In genomic region chr12:34526946-34527345, GRCh38 we compare ENCODE assay signal across 19 cellular contexts.
DNase-seq lines count a peak whose midpoint lies in the region; ATAC-seq and TF ChIP-seq lines count a peak whose summit lies in the region.
"Had no signal": no experiment of that assay in that cellular context is flagged by ENCODE, and none has a peak within 500 bp of the region (broad histone marks: within the 10 kb centered on the region; RNA-seq: fewer than 3 reads in every experiment).

No MANE protein-coding gene starts in this region.

- no peaks in the 10 kb centered on the region for H3K27me3 Mint-ChIP-seq in natural killer cell (ENCODE audit: low read depth in 2 of 2)
- H3K27me3 Mint-ChIP-seq: CD8-positive, alpha-beta memory T cell had no signal

- H3K27ac ChIP-seq in mammary epithelial cell (ENCODE audit: insufficient read depth, low read depth, low read length) (no peak overlapping the region), OCI-LY7 (ENCODE audit: low read depth, low read length, poor library complexity, severe bottlenecking) (no peak overlapping the region)

- H3K4me1 ChIP-seq in mammary epithelial cell (ENCODE audit: insufficient read depth, low read length) (no peaks in the 10 kb centered on the region), OCI-LY7 (ENCODE audit: insufficient read depth, low read length, poor library complexity, severe bottlenecking) (no peaks in the 10 kb centered on the region)

- H2AFZ ChIP-seq in mammary epithelial cell (ENCODE audit: low read depth, low read length): no peak overlapping the region
- H2AFZ ChIP-seq in OCI-LY7 (ENCODE audit: low read length): no peak overlapping the region

- H3K36me3 Mint-ChIP-seq in natural killer cell: peaks cover 23% of the 10 kb centered on the region

- in situ Hi-C loops in mammary epithelial cell (cut with MboI; ENCODE audit: low sequenced_read_pairs in 2 of 2): no loop called here

- H3K79me2 ChIP-seq in mammary epithelial cell (ENCODE audit: insufficient read depth, low read length) (no peaks in the 10 kb centered on the region), OCI-LY7 (ENCODE audit: insufficient read depth, low read depth, low read length) (no peaks in the 10 kb centered on the region)

- peaks cover 22 to 39% of the 10 kb centered on the region in 2 donors for H3K9me3 Mint-ChIP-seq in natural killer cell

- WGBS in mammary epithelial cell (ENCODE audit: low coverage, missing lambda C conversion rate): 24% methylated on average over 4 of the region's 4 CpGs

- no peak for ATAC-seq in HG03342 (IDR thresholded peaks at IDR 0.05; ENCODE audit: unreplicated experiment)
- ATAC-seq in natural killer cell: no peak

- no peaks in the 10 kb centered on the region for H3K4me1 Mint-ChIP-seq in natural killer cell
- H3K4me1 Mint-ChIP-seq: CD8-positive, alpha-beta memory T cell; H9 had no signal

- H4K20me1 ChIP-seq in mammary epithelial cell (ENCODE audit: insufficient read depth, low read length): no peaks in the 10 kb centered on the region
- H4K20me1 ChIP-seq in OCI-LY7 (ENCODE audit: insufficient read depth, low read length): no peaks in the 10 kb centered on the region

- no peak overlapping the region for H3K9ac ChIP-seq in mammary epithelial cell (ENCODE audit: insufficient read depth, low read length)

- peak; percentile 1 for DNase-seq in HT1080 (ENCODE audit: low read depth)
- peak; percentile 49 for DNase-seq in NCI-H2171 treated with DMSO at 0.1 percent for 48 hours (lab: John Stamatoyannopoulos, UW)
- DNase-seq in mammary epithelial cell: peak; percentile 43
- DNase-seq in iris pigment epithelial cell (ENCODE audit: low read depth): peak; percentile 11
- DNase-seq in natural killer cell: no peak
- DNase-seq in OCI-LY7 (ENCODE audit: low spot score): no peak
- no peak for DNase-seq in stimulated activated CD8-positive, alpha-beta memory T cell treated with anti-CD3 and anti-CD28 coated beads, Interleukin-4, amount 100 ng/mL, for 48 hours
- DNase-seq: ACHN; C1 segment of cervical spinal cord; CD8-positive, alpha-beta memory T cell; DMS79; H9; MV-4-11; NCI-H1417 treated with DMSO at 0.1 percent for 48 hours; NCI-H1930; NCI-H774; OCI-M1; T-helper 1 cell had no signal

- H3K27me3 ChIP-seq in mammary epithelial cell (ENCODE audit: insufficient read depth, low read length): no peaks in the 10 kb centered on the region

- no peak overlapping the region for H3K4me3 Mint-ChIP-seq in natural killer cell
- H3K4me3 Mint-ChIP-seq: CD8-positive, alpha-beta memory T cell; H9 had no signal

- CTCF ChIA-PET in mammary epithelial cell (lab: Charles Lee; ENCODE audit: low non-redundant PET) (no interaction called here), OCI-LY7 (lab: Charles Lee; ENCODE audit: unreplicated experiment) (no interaction called here)

- dilution Hi-C loops in mammary epithelial cell (cut with HindIII; ENCODE audit: low sequenced_read_pairs): no loop called here

- no peak overlapping the region for H3K27ac Mint-ChIP-seq in natural killer cell
- H3K27ac Mint-ChIP-seq: CD8-positive, alpha-beta memory T cell; H9 had no signal

- no peaks in the 10 kb centered on the region for H3K9me2 ChIP-seq in OCI-LY7 (ENCODE audit: insufficient read depth, low read length)

- TF ChIP-seq CTCF in mammary epithelial cell (conservative IDR thresholded peaks at IDR 0.05 in 1 of 2, IDR thresholded peaks at IDR 0.05 in 1 of 2; ENCODE audit: extremely low read depth in 1 of 2, insufficient read depth in 1 of 2, low read depth in 1 of 2, low read length in 2 of 2) (no peak), natural killer cell (IDR thresholded peaks at IDR 0.05) (no peak), OCI-LY7 (conservative IDR thresholded peaks at IDR 0.05; ENCODE audit: low read length) (no peak)

- H3K9me3 ChIP-seq in mammary epithelial cell (replicated peaks; ENCODE audit: insufficient read depth, low read length): peaks cover 13% of the 10 kb centered on the region
- H3K9me3 ChIP-seq in OCI-LY7 (ENCODE audit: low read length): no peaks in the 10 kb centered on the region; the same call in 1 of the 2 replicates

- POLR2A ChIA-PET in OCI-LY7 (lab: Charles Lee): no interaction called here

- BruUV-seq in mammary epithelial cell (replicated peaks; lab: Mats Ljungman, UMichigan): no TSS peak
- no TSS peak for BruUV-seq in OCI-LY7 (replicated peaks; lab: Mats Ljungman, UMichigan)

- H3K4me3 ChIP-seq in mammary epithelial cell (replicated peaks in 1 of 3; ENCODE audit: insufficient read depth in 1 of 3, low read depth in 2 of 3, low read length in 3 of 3) (no peak overlapping the region), OCI-LY7 (ENCODE audit: low read depth, low read length, poor library complexity, severe bottlenecking) (no peak overlapping the region)

- H3K36me3 ChIP-seq in mammary epithelial cell (ENCODE audit: insufficient read depth, low read length) (no peaks in the 10 kb centered on the region), OCI-LY7 (ENCODE audit: insufficient read depth, low read length) (no peaks in the 10 kb centered on the region)

- H3K4me2 ChIP-seq in mammary epithelial cell (ENCODE audit: insufficient read depth, low read depth, low read length) (no peak overlapping the region), OCI-LY7 (ENCODE audit: low read length) (no peak overlapping the region)

- intact Hi-C loops in mammary epithelial cell (cut with micrococcal nuclease): no loop called here
- intact Hi-C loops in natural killer cell (cut with micrococcal nuclease): no loop called here
- intact Hi-C loops in OCI-LY7 (cut with micrococcal nuclease; ENCODE audit: unreplicated experiment): no loop called here

Comparison
In these comparisons a context has a peak if more than half of its experiments do, and no peak if none do; other contexts are left out.
1. DNase-seq: peak in HT1080 (single experiment), NCI-H2171 treated with DMSO at 0.1 percent for 48 hours (single experiment), mammary epithelial cell (single experiment) and iris pigment epithelial cell (single experiment); none in natural killer cell (single experiment), OCI-LY7 (single experiment) and stimulated activated CD8-positive, alpha-beta memory T cell treated with anti-CD3 and anti-CD28 coated beads, Interleukin-4, amount 100 ng/mL, for 48 hours (single experiment).